Comparison of ENCODE assay signal across 1 cellular context in genomic region chr22:49973018-49973965, GRCh38.
TF ChIP-seq lines count a peak whose summit lies in the region.

No MANE protein-coding gene starts in this region.

TF ChIP-seq in HEK293, 187 proteins besides CTCF, POLR2A, EP300 and RAD21 (continued from another document and continues in another):
- TF ChIP-seq, protein P1, sequence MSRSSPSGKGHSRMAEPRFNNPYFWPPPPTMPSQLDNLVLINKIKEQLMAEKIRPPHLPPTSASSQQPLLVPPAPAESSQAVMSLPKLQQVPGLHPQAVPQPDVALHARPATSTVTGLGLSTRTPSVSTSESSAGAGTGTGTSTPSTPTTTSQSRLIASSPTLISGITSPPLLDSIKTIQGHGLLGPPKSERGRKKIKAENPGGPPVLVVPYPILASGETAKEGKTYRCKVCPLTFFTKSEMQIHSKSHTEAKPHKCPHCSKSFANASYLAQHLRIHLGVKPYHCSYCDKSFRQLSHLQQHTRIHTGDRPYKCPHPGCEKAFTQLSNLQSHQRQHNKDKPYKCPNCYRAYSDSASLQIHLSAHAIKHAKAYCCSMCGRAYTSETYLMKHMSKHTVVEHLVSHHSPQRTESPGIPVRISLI (tag by site-specific recombination; IDR thresholded peaks at IDR 0.05), result no peak
- TF ChIP-seq ZNF302 (tag by site-specific recombination; IDR thresholded peaks at IDR 0.05; ENCODE audit: low read depth), result no peak
- TF ChIP-seq RBAK (tag by site-specific recombination; IDR thresholded peaks at IDR 0.05), result no peak
- TF ChIP-seq OVOL3 (tag by site-specific recombination; IDR thresholded peaks at IDR 0.05), result no peak; the same call in 1 of the 2 replicates
- TF ChIP-seq ZFP69B (tag by site-specific recombination; IDR thresholded peaks at IDR 0.05), result no peak
- no peak for TF ChIP-seq ZNF366 (tag by site-specific recombination; conservative IDR thresholded peaks at IDR 0.05)
- peak; percentile 20 for TF ChIP-seq ZNF155 (tag by site-specific recombination; IDR thresholded peaks at IDR 0.05)
- TF ChIP-seq ZNF121 (tag by site-specific recombination; IDR thresholded peaks at IDR 0.05), result no peak
- no peak; the same call in 1 of the 2 replicates for TF ChIP-seq ZBTB20 (tag by site-specific recombination; IDR thresholded peaks at IDR 0.05)
- TF ChIP-seq ZNF639 (tag by site-specific recombination; IDR thresholded peaks at IDR 0.05), result no peak; the same call in none of the 2 replicates
- TF ChIP-seq HOXA7 (CRISPR knock-in tag; IDR thresholded peaks at IDR 0.05; ENCODE audit: borderline replicate concordance), result no peak
- no peak for TF ChIP-seq SP7 (tag by site-specific recombination; IDR thresholded peaks at IDR 0.05)
- no peak for TF ChIP-seq ZSCAN30 (tag by site-specific recombination; IDR thresholded peaks at IDR 0.05)
- TF ChIP-seq ZNF133 (tag by site-specific recombination; IDR thresholded peaks at IDR 0.05), result 0 out of 2 replicates have a peak, but pooled peaks have one; percentile 6
- no peak for TF ChIP-seq ZNF624 (tag by site-specific recombination; IDR thresholded peaks at IDR 0.05)
- no peak for TF ChIP-seq ZNF416 (tag by site-specific recombination; IDR thresholded peaks at IDR 0.05)
- peak; percentile 8; the same call in 1 of the 2 replicates for TF ChIP-seq ZNF707 (tag by site-specific recombination; IDR thresholded peaks at IDR 0.05)
- 0 out of 2 replicates have a peak, but pooled peaks have one; percentile 68 for TF ChIP-seq ZNF148 (tag by site-specific recombination; IDR thresholded peaks at IDR 0.05; ENCODE audit: borderline replicate concordance)
- TF ChIP-seq ZNF670 (tag by site-specific recombination; IDR thresholded peaks at IDR 0.05; ENCODE audit: low read depth), result 0 out of 2 replicates have a peak, but pooled peaks have one; percentile 34
- no peak for TF ChIP-seq SP2 (tag by site-specific recombination; IDR thresholded peaks at IDR 0.05)
- TF ChIP-seq, protein P2, sequence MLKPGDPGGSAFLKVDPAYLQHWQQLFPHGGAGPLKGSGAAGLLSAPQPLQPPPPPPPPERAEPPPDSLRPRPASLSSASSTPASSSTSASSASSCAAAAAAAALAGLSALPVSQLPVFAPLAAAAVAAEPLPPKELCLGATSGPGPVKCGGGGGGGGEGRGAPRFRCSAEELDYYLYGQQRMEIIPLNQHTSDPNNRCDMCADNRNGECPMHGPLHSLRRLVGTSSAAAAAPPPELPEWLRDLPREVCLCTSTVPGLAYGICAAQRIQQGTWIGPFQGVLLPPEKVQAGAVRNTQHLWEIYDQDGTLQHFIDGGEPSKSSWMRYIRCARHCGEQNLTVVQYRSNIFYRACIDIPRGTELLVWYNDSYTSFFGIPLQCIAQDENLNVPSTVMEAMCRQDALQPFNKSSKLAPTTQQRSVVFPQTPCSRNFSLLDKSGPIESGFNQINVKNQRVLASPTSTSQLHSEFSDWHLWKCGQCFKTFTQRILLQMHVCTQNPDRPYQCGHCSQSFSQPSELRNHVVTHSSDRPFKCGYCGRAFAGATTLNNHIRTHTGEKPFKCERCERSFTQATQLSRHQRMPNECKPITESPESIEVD (tag by site-specific recombination; IDR thresholded peaks at IDR 0.05), result no peak
- TF ChIP-seq, protein P3, sequence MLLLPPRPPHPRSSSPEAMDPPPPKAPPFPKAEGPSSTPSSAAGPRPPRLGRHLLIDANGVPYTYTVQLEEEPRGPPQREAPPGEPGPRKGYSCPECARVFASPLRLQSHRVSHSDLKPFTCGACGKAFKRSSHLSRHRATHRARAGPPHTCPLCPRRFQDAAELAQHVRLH (tag by site-specific recombination; IDR thresholded peaks at IDR 0.05), result peak; percentile 10
- TF ChIP-seq ZNF514 (tag by site-specific recombination; IDR thresholded peaks at IDR 0.05), result peak; percentile 34; the same call in 1 of the 2 replicates
- TF ChIP-seq ZNF266 (tag by site-specific recombination; IDR thresholded peaks at IDR 0.05; ENCODE audit: low read depth), result peak; percentile 13; the same call in 1 of the 2 replicates
- TF ChIP-seq BCL6B (tag by site-specific recombination; IDR thresholded peaks at IDR 0.05), result peak; percentile 34; the same call in 1 of the 2 replicates
- no peak for TF ChIP-seq ZFHX2 (tag by site-specific recombination; conservative IDR thresholded peaks at IDR 0.05)
- TF ChIP-seq HOXC10 (CRISPR knock-in tag; IDR thresholded peaks at IDR 0.05), result no peak
- TF ChIP-seq ZNF140 (tag by site-specific recombination; IDR thresholded peaks at IDR 0.05), result 0 out of 2 replicates have a peak, but pooled peaks have one; percentile 2
- TF ChIP-seq ZNF248 (tag by site-specific recombination; IDR thresholded peaks at IDR 0.05), result no peak; the same call in 1 of the 2 replicates
- TF ChIP-seq ZNF175 (tag by site-specific recombination; IDR thresholded peaks at IDR 0.05), result no peak; the same call in 1 of the 2 replicates
- TF ChIP-seq ZBTB21 (tag by site-specific recombination; IDR thresholded peaks at IDR 0.05), result 0 out of 2 replicates have a peak, but pooled peaks have one; percentile 12
- TF ChIP-seq, protein P4, sequence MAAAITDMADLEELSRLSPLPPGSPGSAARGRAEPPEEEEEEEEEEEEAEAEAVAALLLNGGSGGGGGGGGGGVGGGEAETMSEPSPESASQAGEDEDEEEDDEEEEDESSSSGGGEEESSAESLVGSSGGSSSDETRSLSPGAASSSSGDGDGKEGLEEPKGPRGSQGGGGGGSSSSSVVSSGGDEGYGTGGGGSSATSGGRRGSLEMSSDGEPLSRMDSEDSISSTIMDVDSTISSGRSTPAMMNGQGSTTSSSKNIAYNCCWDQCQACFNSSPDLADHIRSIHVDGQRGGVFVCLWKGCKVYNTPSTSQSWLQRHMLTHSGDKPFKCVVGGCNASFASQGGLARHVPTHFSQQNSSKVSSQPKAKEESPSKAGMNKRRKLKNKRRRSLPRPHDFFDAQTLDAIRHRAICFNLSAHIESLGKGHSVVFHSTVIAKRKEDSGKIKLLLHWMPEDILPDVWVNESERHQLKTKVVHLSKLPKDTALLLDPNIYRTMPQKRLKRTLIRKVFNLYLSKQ (tag by site-specific recombination; IDR thresholded peaks at IDR 0.05; ENCODE audit: borderline replicate concordance), result peak; percentile 1; the same call in 1 of the 2 replicates
- no peak for TF ChIP-seq REST (tag by site-specific recombination; IDR thresholded peaks at IDR 0.05)
- TF ChIP-seq ZSCAN4 (tag by site-specific recombination; IDR thresholded peaks at IDR 0.05), result 0 out of 2 replicates have a peak, but pooled peaks have one; percentile 8
- TF ChIP-seq ZNF239 (tag by site-specific recombination; IDR thresholded peaks at IDR 0.05), result peak; percentile 77; the same call in 1 of the 2 replicates
- TF ChIP-seq OSR2 (tag by site-specific recombination; IDR thresholded peaks at IDR 0.05), result peak; percentile 45; the same call in 1 of the 2 replicates
- TF ChIP-seq, protein P5, sequence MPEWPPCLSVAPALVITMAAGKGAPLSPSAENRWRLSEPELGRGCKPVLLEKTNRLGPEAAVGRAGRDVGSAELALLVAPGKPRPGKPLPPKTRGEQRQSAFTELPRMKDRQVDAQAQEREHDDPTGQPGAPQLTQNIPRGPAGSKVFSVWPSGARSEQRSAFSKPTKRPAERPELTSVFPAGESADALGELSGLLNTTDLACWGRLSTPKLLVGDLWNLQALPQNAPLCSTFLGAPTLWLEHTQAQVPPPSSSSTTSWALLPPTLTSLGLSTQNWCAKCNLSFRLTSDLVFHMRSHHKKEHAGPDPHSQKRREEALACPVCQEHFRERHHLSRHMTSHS (tag by site-specific recombination; IDR thresholded peaks at IDR 0.05), result peak; percentile 50; the same call in 1 of the 2 replicates
- TF ChIP-seq ZNF785 (tag by site-specific recombination; IDR thresholded peaks at IDR 0.05), result peak; percentile 56; the same call in 1 of the 2 replicates
- peak; percentile 5; the same call in 1 of the 2 replicates for TF ChIP-seq ZBTB1 (tag by site-specific recombination; IDR thresholded peaks at IDR 0.05)
- 0 out of 2 replicates have a peak, but pooled peaks have one; percentile 46 for TF ChIP-seq SALL2 (tag by site-specific recombination; IDR thresholded peaks at IDR 0.05; ENCODE audit: borderline replicate concordance)
- TF ChIP-seq ZNF2 (tag by site-specific recombination; IDR thresholded peaks at IDR 0.05), result peak; percentile 26; the same call in 1 of the 2 replicates
- 0 out of 2 replicates have a peak, but pooled peaks have one; percentile 5 for TF ChIP-seq WT1 (tag by site-specific recombination; IDR thresholded peaks at IDR 0.05)
- TF ChIP-seq ZNF521 (tag by site-specific recombination; IDR thresholded peaks at IDR 0.05), result peak; percentile 82; the same call in 1 of the 2 replicates
- TF ChIP-seq ZNF341 (tag by site-specific recombination; IDR thresholded peaks at IDR 0.05; ENCODE audit: low read depth), result no peak
- TF ChIP-seq ZNF112 (tag by site-specific recombination; IDR thresholded peaks at IDR 0.05), result 0 out of 2 replicates have a peak, but pooled peaks have one; percentile 33
- TF ChIP-seq ZNF561 (tag by site-specific recombination; IDR thresholded peaks at IDR 0.05; ENCODE audit: borderline replicate concordance), result no peak
- TF ChIP-seq, protein P6, sequence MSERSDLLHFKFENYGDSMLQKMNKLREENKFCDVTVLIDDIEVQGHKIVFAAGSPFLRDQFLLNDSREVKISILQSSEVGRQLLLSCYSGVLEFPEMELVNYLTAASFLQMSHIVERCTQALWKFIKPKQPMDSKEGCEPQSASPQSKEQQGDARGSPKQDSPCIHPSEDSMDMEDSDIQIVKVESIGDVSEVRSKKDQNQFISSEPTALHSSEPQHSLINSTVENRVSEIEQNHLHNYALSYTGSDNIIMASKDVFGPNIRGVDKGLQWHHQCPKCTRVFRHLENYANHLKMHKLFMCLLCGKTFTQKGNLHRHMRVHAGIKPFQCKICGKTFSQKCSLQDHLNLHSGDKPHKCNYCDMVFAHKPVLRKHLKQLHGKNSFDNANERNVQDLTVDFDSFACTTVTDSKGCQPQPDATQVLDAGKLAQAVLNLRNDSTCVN (tag by site-specific recombination; optimal IDR thresholded peaks at IDR 0.05), result no peak
- TF ChIP-seq MEIS1 (CRISPR knock-in tag; IDR thresholded peaks at IDR 0.05; ENCODE audit: borderline replicate concordance), result no peak
